8 cellular contexts compared by ENCODE assay signal in genomic region chr3:9792405-9793160, GRCh38. TPM values are rescaled to one million over a fixed set of nuclear protein-coding genes. Genes with fewer than 3 reads are reported as not detected.
DNase-seq lines count a peak whose midpoint lies in the region; ATAC-seq, FAIRE-seq and TF ChIP-seq lines count a peak whose summit lies in the region.

ARPC4 (plus strand) TSS chr3:9793082; CDS start chr3:9793122, 40 bp downstream.
TADA3 (minus strand) TSS chr3:9792473; CDS start chr3:9791466, 1,007 bp downstream.

- H3K27me3 ChIP-seq in OCI-LY1 (ENCODE audit: insufficient read depth, low read length), result no peaks in the 10 kb centered on the region

- H3K27ac Mint-ChIP-seq in mesothelial cell of epicardium, result peak within 1 kb of the TSS; percentile 100

- no peaks in the 10 kb centered on the region for H3K9me3 Mint-ChIP-seq in mesothelial cell of epicardium

- peak within 1 kb of the TSS; percentile 98 for H3K4me3 Mint-ChIP-seq in mesothelial cell of epicardium

- no peaks in the 10 kb centered on the region for H3K9me3 ChIP-seq in OCI-LY1 (ENCODE audit: low read length)

- ATAC-seq in GM21526 (IDR thresholded peaks at IDR 0.05; ENCODE audit: low FRiP score, unreplicated experiment), result peak; percentile 79

- no peaks in the 10 kb centered on the region for H4K20me1 ChIP-seq in OCI-LY1 (ENCODE audit: insufficient read depth, low read length)

- TF ChIP-seq CTCF in D721Med (IDR thresholded peaks at IDR 0.05; ENCODE audit: insufficient read depth, missing control alignments), result no peak
- TF ChIP-seq CTCF in OCI-LY1 (IDR thresholded peaks at IDR 0.05; ENCODE audit: low read length), result no peak
- no peak for TF ChIP-seq CTCF in mesothelial cell of epicardium (IDR thresholded peaks at IDR 0.05; ENCODE audit: unreplicated experiment)

- H3F3A ChIP-seq in OCI-LY1 (ENCODE audit: insufficient read depth, low read length), result no peaks in the 10 kb centered on the region

- H3K27me3 Mint-ChIP-seq in mesothelial cell of epicardium (ENCODE audit: low read depth), result no peaks in the 10 kb centered on the region

- H3K4me1 ChIP-seq in OCI-LY1 (ENCODE audit: insufficient read depth, low read length, severe bottlenecking), result peaks cover 33% of the 10 kb centered on the region

- peaks cover 23% of the 10 kb centered on the region for H3K79me2 ChIP-seq in OCI-LY1 (ENCODE audit: insufficient read depth, low read length)

- in situ Hi-C loops in endometrial microvascular endothelial cells (cut with HindIII; ENCODE audit: inconsistent ontology term, low pct_unique_long_range_greater_than_20kb, low sequenced_read_pairs), result no loop called here

- H3K36me3 ChIP-seq in OCI-LY1 (ENCODE audit: insufficient read depth, low read length), result peaks cover 51% of the 10 kb centered on the region

- peak within 1 kb of the TSS; percentile 93 for H3K4me3 ChIP-seq in OCI-LY1 (ENCODE audit: low read depth, low read length, poor library complexity, severe bottlenecking)

- peak within 1 kb of the TSS; percentile 99 for H3K4me2 ChIP-seq in OCI-LY1 (ENCODE audit: low read length)

- DNase-seq in D721Med (ENCODE audit: insufficient read length, low spot score) (peak; percentile 93), HuH-7 (ENCODE audit: low spot score) (peak; percentile 98), mesothelial cell of epicardium (ENCODE audit: low spot score in 2 of 2, unreplicated experiment in 2 of 2) (peak; percentile 84 to 88)
- peak; percentile 92 for DNase-seq in activated CD8-positive, alpha-beta memory T cell treated with anti-CD3 and anti-CD28 coated beads, Interleukin-2, amount 50 U/mL, for 4 hours
- DNase-seq in stimulated activated CD8-positive, alpha-beta memory T cell treated with anti-CD3 and anti-CD28 coated beads, Interleukin-15, amount 100 ng/mL, for 4 hours (ENCODE audit: low read depth in 2 of 2), result peak; percentile 89

- H3K27ac ChIP-seq in OCI-LY1 (ENCODE audit: low read depth, low read length, poor library complexity, severe bottlenecking), result peak within 1 kb of the TSS; percentile 83

- H3K9ac ChIP-seq in OCI-LY1 (ENCODE audit: low read length), result peak within 1 kb of the TSS; percentile 98

- FAIRE-seq in D721Med (lab: Jason Lieb, UNC), result no peak

- H3K9me2 ChIP-seq in OCI-LY1 (ENCODE audit: low read depth, low read length), result no peaks in the 10 kb centered on the region

- H3K36me3 Mint-ChIP-seq in mesothelial cell of epicardium, result peaks cover 26% of the 10 kb centered on the region

- H3K4me1 Mint-ChIP-seq in mesothelial cell of epicardium, result peaks cover 22% of the 10 kb centered on the region

- H2AFZ ChIP-seq in OCI-LY1 (ENCODE audit: low read length), result no peak within 1 kb of the TSS

RNA-seq across cellular contexts. Expression of gene ARPC4, which starts in this region (rescaled TPM):
- total RNA-seq in endometrial microvascular endothelial cells (ENCODE audit: inconsistent ontology term) (375 TPM), mesothelial cell of epicardium (128 to 138 TPM (median 131 TPM) in 3 replicates)

RNA-seq across cellular contexts. Expression of gene TADA3, which starts in this region (rescaled TPM):
- total RNA-seq in endometrial microvascular endothelial cells (ENCODE audit: inconsistent ontology term), result 83.3 TPM
- 67.2 to 71.0 TPM (median 69.8 TPM) in 3 replicates for total RNA-seq in mesothelial cell of epicardium

Comparison
In these comparisons a context has a peak if more than half of its experiments do, and no peak if none do; other contexts are left out.
1. Peak in every context shown above with its lines: DNase-seq, ATAC-seq, H3K4me3 ChIP-seq and H3K27ac ChIP-seq.